ENCODE assay signal across 16 cellular contexts in genomic region chr12:26360062-26360461, GRCh38.
"Had no signal": no experiment of that assay in that cellular context is flagged by ENCODE, and none has a peak within 500 bp of the region (broad histone marks: within the 10 kb centered on the region; RNA-seq: fewer than 3 reads in every experiment).

No MANE protein-coding gene starts in this region.

- H3K9me3 Mint-ChIP-seq: activated CD8-positive, alpha-beta T cell treated with anti-CD3 and anti-CD28 coated beads for 36 hours; activated naive CD8-positive, alpha-beta T cell treated with anti-CD3 and anti-CD28 coated beads for 36 hours; activated T-cell treated with anti-CD3 and anti-CD28 coated beads, Interleukin-2, amount 50 U/mL, for 72 hours; mesothelial cell of epicardium; stimulated activated naive CD8-positive, alpha-beta T cell treated with anti-CD3 and anti-CD28 coated beads, Interleukin-15, amount 100 ng/mL, for 72 hours had no signal

- H3K36me3 ChIP-seq: left lung, prostate gland, thoracic aorta, uterus had no signal

- H3K4me1 Mint-ChIP-seq: activated naive CD8-positive, alpha-beta T cell treated with anti-CD3 and anti-CD28 coated beads for 36 hours; mesothelial cell of epicardium; naive thymus-derived CD8-positive, alpha-beta T cell; stimulated activated naive CD8-positive, alpha-beta T cell treated with anti-CD3 and anti-CD28 coated beads, Interleukin-15, amount 100 ng/mL, for 72 hours had no signal

- H3K27me3 ChIP-seq: left lung, uterus had no signal

- H3K27me3 Mint-ChIP-seq: activated CD8-positive, alpha-beta T cell treated with anti-CD3 and anti-CD28 coated beads for 36 hours; activated naive CD8-positive, alpha-beta T cell treated with anti-CD3 and anti-CD28 coated beads for 36 hours; naive thymus-derived CD8-positive, alpha-beta T cell; stimulated activated naive CD8-positive, alpha-beta T cell treated with anti-CD3 and anti-CD28 coated beads, Interleukin-15, amount 100 ng/mL, for 72 hours had no signal

- H3K4me3 Mint-ChIP-seq: activated CD8-positive, alpha-beta T cell treated with anti-CD3 and anti-CD28 coated beads for 36 hours; activated naive CD8-positive, alpha-beta T cell treated with anti-CD3 and anti-CD28 coated beads for 36 hours; activated T-cell treated with anti-CD3 and anti-CD28 coated beads, Interleukin-2, amount 50 U/mL, for 72 hours; mesothelial cell of epicardium; naive thymus-derived CD8-positive, alpha-beta T cell; stimulated activated naive CD8-positive, alpha-beta T cell treated with anti-CD3 and anti-CD28 coated beads, Interleukin-15, amount 100 ng/mL, for 72 hours had no signal

- H3K4me1 ChIP-seq: left lung, prostate gland, uterus had no signal

- DNase-seq: activated CD4-positive, alpha-beta T cell treated with anti-CD3 and anti-CD28 coated beads for 4 hours; activated CD8-positive, alpha-beta memory T cell treated with anti-CD3 and anti-CD28 coated beads, Interleukin-2, amount 50 U/mL, for 4 hours; activated CD8-positive, alpha-beta T cell treated with anti-CD3 and anti-CD28 coated beads for 36 hours; activated gamma-delta T cell treated with Interleukin-2 at 50 U/mL for 16 hours; activated naive CD8-positive, alpha-beta T cell treated with anti-CD3 and anti-CD28 coated beads for 36 hours; activated T-cell treated with anti-CD3 and anti-CD28 coated beads, Interleukin-2, amount 50 U/mL, for 72 hours; left lung; naive thymus-derived CD8-positive, alpha-beta T cell; stimulated activated CD4-positive, alpha-beta T cell treated with anti-CD3 and anti-CD28 coated beads, Interleukin-2, amount 100 ng/mL, for 48 hours; stimulated activated CD8-positive, alpha-beta memory T cell treated with anti-CD3 and anti-CD28 coated beads, Interleukin-4, amount 100 ng/mL, for 48 hours; stimulated activated naive CD8-positive, alpha-beta T cell treated with anti-CD3 and anti-CD28 coated beads, Interleukin-15, amount 100 ng/mL, for 72 hours; T-helper 1 cell; uterus had no signal

- H3K9me3 ChIP-seq: left lung, prostate gland, thoracic aorta, uterus had no signal

- H3K4me3 ChIP-seq: left lung, prostate gland, thoracic aorta, uterus had no signal

- H3K27ac Mint-ChIP-seq: activated CD8-positive, alpha-beta T cell treated with anti-CD3 and anti-CD28 coated beads for 36 hours; activated naive CD8-positive, alpha-beta T cell treated with anti-CD3 and anti-CD28 coated beads for 36 hours; activated T-cell treated with anti-CD3 and anti-CD28 coated beads, Interleukin-2, amount 50 U/mL, for 72 hours; mesothelial cell of epicardium; naive thymus-derived CD8-positive, alpha-beta T cell had no signal

- ATAC-seq: activated CD8-positive, alpha-beta T cell treated with anti-CD3 and anti-CD28 coated beads for 36 hours; activated T-cell treated with anti-CD3 and anti-CD28 coated beads, Interleukin-2, amount 50 U/mL, for 72 hours; left lung; naive thymus-derived CD8-positive, alpha-beta T cell; stimulated activated naive CD8-positive, alpha-beta T cell treated with anti-CD3 and anti-CD28 coated beads, Interleukin-15, amount 100 ng/mL, for 72 hours had no signal

- H3K27ac ChIP-seq: prostate gland, thoracic aorta, uterus had no signal
